ENCODE assay signal across 22 cellular contexts in the genomic region with DNA sequence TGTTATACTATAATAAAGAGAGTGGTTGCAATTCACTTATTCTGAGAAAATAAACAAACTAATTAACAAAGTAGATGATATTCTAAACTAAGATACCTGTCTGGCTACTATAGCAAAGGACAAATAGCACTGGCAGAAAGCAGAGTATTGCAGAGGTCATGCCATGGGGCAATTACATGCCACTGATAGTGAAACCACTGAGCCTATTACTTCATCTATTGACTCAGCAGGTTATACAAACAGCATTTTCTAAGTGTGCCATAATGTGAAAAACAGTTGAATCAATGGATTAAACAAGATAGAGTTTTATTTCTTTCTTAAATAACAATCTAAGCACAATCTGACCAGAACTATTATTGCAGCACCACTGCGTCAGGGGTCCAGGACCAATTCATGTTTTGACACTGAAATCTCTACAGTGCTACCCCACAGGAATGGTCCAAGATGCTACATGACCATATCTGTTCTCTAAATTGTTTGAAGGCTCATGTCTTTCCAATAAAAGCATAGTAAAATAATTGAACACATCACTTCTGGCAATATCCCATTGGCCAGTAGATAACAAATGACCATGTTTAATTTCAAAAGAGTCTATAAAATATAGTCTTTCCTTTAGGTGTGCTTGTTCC.
"Had no signal": no experiment of that assay in that cellular context is flagged by ENCODE, and none has a peak within 500 bp of the region (broad histone marks: within the 10 kb centered on the region; RNA-seq: fewer than 3 reads in every experiment).

No MANE protein-coding gene starts in this region.

- H3K4me3 ChIP-seq: gastrocnemius medialis, heart right ventricle, tibial artery, vagina had no signal

- H3K4me1 ChIP-seq: gastrocnemius medialis, heart right ventricle, parathyroid adenoma, tibial artery, vagina had no signal

- DNase-seq: activated CD4-positive, alpha-beta T cell treated with anti-CD3 and anti-CD28 coated beads for 48 hours; activated CD8-positive, alpha-beta T cell treated with anti-CD3 and anti-CD28 coated beads for 36 hours; activated effector memory CD4-positive, alpha-beta T cell treated with Interleukin-2 at 50 U/mL for 16 hours; activated T-cell treated with anti-CD3 and anti-CD28 coated beads, Interleukin-2, amount 50 U/mL, for 4 hours; amygdala; brain microvascular endothelial cell; dermis blood vessel endothelial cell; effector memory CD8-positive, alpha-beta T cell; gastrocnemius medialis; heart right ventricle; islet precursor cell; mesenchymal stem cell; naive thymus-derived CD8-positive, alpha-beta T cell; retina; stimulated activated CD4-positive, alpha-beta T cell treated with anti-CD3 and anti-CD28 coated beads, Interleukin-4, amount 100 ng/mL, for 1 hour; stimulated activated naive CD4-positive, alpha-beta T cell; T-helper 1 cell; tibial artery had no signal

- H3K36me3 ChIP-seq: brain microvascular endothelial cell, gastrocnemius medialis, heart right ventricle, tibial artery, vagina had no signal

- H3K9me3 ChIP-seq: gastrocnemius medialis, heart right ventricle, tibial artery, vagina had no signal

- H3K27ac ChIP-seq: brain microvascular endothelial cell, epithelial cell of prostate, gastrocnemius medialis, heart right ventricle, parathyroid adenoma, tibial artery, vagina had no signal

- ATAC-seq: activated CD8-positive, alpha-beta T cell treated with anti-CD3 and anti-CD28 coated beads for 36 hours; activated naive CD4-positive, alpha-beta T cell treated with anti-CD3 and anti-CD28 coated beads, Interleukin-2, amount 50 U/mL, for 72 hours; activated T-cell treated with anti-CD3 and anti-CD28 coated beads, Interleukin-2, amount 50 U/mL, for 4 hours; effector memory CD8-positive, alpha-beta T cell; gastrocnemius medialis; heart right ventricle; naive thymus-derived CD8-positive, alpha-beta T cell had no signal

- H3K27me3 ChIP-seq: brain microvascular endothelial cell, gastrocnemius medialis, heart right ventricle, tibial artery, vagina had no signal
